In the genomic region with DNA sequence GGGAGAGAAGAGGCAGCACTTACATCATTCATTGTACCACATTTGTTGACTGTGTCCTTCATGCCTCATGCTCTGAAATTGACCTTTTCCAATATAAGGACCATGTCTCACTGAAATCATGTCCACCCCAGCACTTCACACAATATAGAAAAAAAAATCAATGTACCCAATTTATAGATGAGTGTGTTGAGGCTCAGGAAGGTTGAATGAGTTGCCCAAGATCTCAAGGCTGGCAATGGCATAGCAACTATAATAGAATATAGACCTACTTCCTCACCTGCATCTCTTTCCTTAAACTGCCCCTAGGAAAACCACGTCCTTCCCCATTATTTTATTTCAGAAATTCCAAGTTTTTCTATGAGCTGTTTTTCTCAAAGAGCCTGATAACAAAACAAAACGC, we compare ENCODE assay signal across 20 cellular contexts. TPM values are rescaled to one million over a fixed set of nuclear protein-coding genes. Genes with fewer than 3 reads are reported as not detected.
DNase-seq lines count a peak whose midpoint lies in the region; ATAC-seq, FAIRE-seq and TF ChIP-seq lines count a peak whose summit lies in the region.
"Had no signal": no experiment of that assay in that cellular context is flagged by ENCODE, and none has a peak within 500 bp of the region (broad histone marks: within the 10 kb centered on the region; RNA-seq: fewer than 3 reads in every experiment).

No MANE protein-coding gene starts in this region.

- H2AFZ ChIP-seq in GM23248 (peak overlapping the region; percentile 88; the same call in 1 of the 2 replicates), Karpas-422 (ENCODE audit: low read length) (no peak overlapping the region), H1 (ENCODE audit: low read length) (peak overlapping the region; percentile 40; the same call in 1 of the 2 replicates)

- H3K4me1 ChIP-seq in GM23248 (ENCODE audit: insufficient read depth) (no peaks in the 10 kb centered on the region), Karpas-422 (ENCODE audit: low read length) (peaks cover 25% of the 10 kb centered on the region), H1 (replicated peaks in 1 of 4; ENCODE audit: control insufficient read depth in 3 of 4, insufficient read depth in 4 of 4, low read length in 3 of 4) (peaks cover 0 to 3% (median 0%) of the 10 kb centered on the region in 4 experiments; a peak in 5 of 7 replicates)
- H3K4me1 ChIP-seq: BE2C had no signal

- peaks cover 66% of the 10 kb centered on the region for H3K27me3 Mint-ChIP-seq in neural crest cell (ENCODE audit: low read depth)
- peaks cover 51% of the 10 kb centered on the region for H3K27me3 Mint-ChIP-seq in activated naive CD4-positive, alpha-beta T cell treated with anti-CD3 and anti-CD28 coated beads, Interleukin-2, amount 10 ng/mL, durations not matched to agents 7 days and 5 days

- H3K4me1 Mint-ChIP-seq in neural crest cell = peaks cover 10% of the 10 kb centered on the region
- H3K4me1 Mint-ChIP-seq in activated naive CD4-positive, alpha-beta T cell treated with anti-CD3 and anti-CD28 coated beads, Interleukin-2, amount 10 ng/mL, durations not matched to agents 7 days and 5 days = peaks cover 8% of the 10 kb centered on the region

- no peak overlapping the region for H3K27ac ChIP-seq in GM23248
- no peak overlapping the region for H3K27ac ChIP-seq in Karpas-422 (ENCODE audit: low read length)
- no peak overlapping the region for H3K27ac ChIP-seq in H1 (ENCODE audit: low read depth, low read length)

- no peak overlapping the region for H3K27ac Mint-ChIP-seq in neural crest cell (ENCODE audit: unreplicated experiment)
- no peak overlapping the region for H3K27ac Mint-ChIP-seq in activated naive CD4-positive, alpha-beta T cell treated with anti-CD3 and anti-CD28 coated beads, Interleukin-2, amount 10 ng/mL, durations not matched to agents 7 days and 5 days
- H3K27ac Mint-ChIP-seq: CD4-positive, CD25-positive, alpha-beta regulatory T cell; HFFc6 had no signal

- no peak overlapping the region for H4K91ac ChIP-seq in H1 (replicated peaks; ENCODE audit: insufficient read length, low read length)

- no peak overlapping the region for H3K9ac ChIP-seq in GM23248
- H3K9ac ChIP-seq in Karpas-422 (ENCODE audit: low read length) = no peak overlapping the region
- H3K9ac ChIP-seq in H1 (replicated peaks in 1 of 4; ENCODE audit: extremely low read depth in 1 of 4, low read depth in 3 of 4, low read length in 3 of 4) = no peak overlapping the region

- 0 out of 2 replicates have a peak, but pooled peaks cover 4% of the 10 kb centered on the region for H3K27me3 ChIP-seq in GM23248 (replicated peaks; ENCODE audit: insufficient read depth)
- H3K27me3 ChIP-seq in Karpas-422 (ENCODE audit: low read length) = no peaks in the 10 kb centered on the region
- peaks cover 0 to 19% (median 15%) of the 10 kb centered on the region in 4 experiments; a peak in 5 of 7 replicates for H3K27me3 ChIP-seq in H1 (replicated peaks in 1 of 4; ENCODE audit: control insufficient read depth in 3 of 4, extremely low read depth in 1 of 4, insufficient read depth in 3 of 4, low read length in 3 of 4)

- no peak overlapping the region for H2AK5ac ChIP-seq in H1 (ENCODE audit: low read depth, low read length)

- intact Hi-C loops in sciatic nerve (cut with DNase I) = no loop called here

- no peak for TF ChIP-seq EP300 in H1 (IDR thresholded peaks at IDR 0.05; ENCODE audit: borderline replicate concordance in 1 of 2, low read depth in 2 of 2, low read length in 2 of 2)

- TF ChIP-seq CTCF in H1 (IDR thresholded peaks at IDR 0.05; ENCODE audit: control extremely low read depth in 1 of 3, insufficient read depth in 1 of 3, low read depth in 1 of 3, low read length in 3 of 3) = no peak
- TF ChIP-seq CTCF in neural crest cell (conservative IDR thresholded peaks at IDR 0.05) = no peak

- CTCF ChIA-PET in H1 (lab: Charles Lee; ENCODE audit: partially characterized antibody) = interaction anchor here (1.3 kb wide), 1 partner anchor 184 kb away, joined by 4 read pairs; no protein-coding TSS in a partner anchor
- CTCF ChIA-PET in activated naive CD4-positive, alpha-beta T cell treated with anti-CD3 and anti-CD28 coated beads, Interleukin-2, amount 10 ng/mL, durations not matched to agents 7 days and 5 days (lab: Charles Lee) = interaction anchor here (0.8 kb wide), 1 partner anchor 50 kb away, joined by 3 read pairs; no protein-coding TSS in a partner anchor

- H3K9me3 ChIP-seq in GM23248 (ENCODE audit: low read depth) (no peaks in the 10 kb centered on the region), Karpas-422 (ENCODE audit: low read length) (no peaks in the 10 kb centered on the region), H1 (ENCODE audit: insufficient read depth in 2 of 2, low read depth in 1 of 2, low read length in 1 of 2) (peaks cover 0 to 7% of the 10 kb centered on the region in 2 experiments; a peak in 1 of 4 replicates)
- H3K9me3 ChIP-seq: BE2C had no signal

- no peak overlapping the region for H3K56ac ChIP-seq in H1 (replicated peaks; ENCODE audit: insufficient read length, low read depth, low read length)

- H3K36me3 ChIP-seq in GM23248 (ENCODE audit: low read depth) (no peaks in the 10 kb centered on the region), Karpas-422 (ENCODE audit: insufficient read depth, low read length) (no peaks in the 10 kb centered on the region), H1 (ENCODE audit: control insufficient read depth in 2 of 4, insufficient read depth in 4 of 4, low read length in 3 of 4) (no peaks in the 10 kb centered on the region)
- H3K36me3 ChIP-seq: BE2C had no signal

- TF ChIP-seq POLR2A in H1 (IDR thresholded peaks at IDR 0.05; ENCODE audit: control extremely low read depth in 1 of 2, low read depth in 2 of 2, low read length in 2 of 2) = no peak

- no peak overlapping the region for H3K14ac ChIP-seq in H1 (ENCODE audit: insufficient read length)

- FAIRE-seq in H1 (lab: Jason Lieb, UNC) = no peak
- FAIRE-seq: H54 had no signal

- H4K20me1 ChIP-seq in GM23248 (ENCODE audit: insufficient read depth) = no peaks in the 10 kb centered on the region
- peaks cover 3% of the 10 kb centered on the region; the same call in 1 of the 2 replicates for H4K20me1 ChIP-seq in Karpas-422 (ENCODE audit: insufficient read depth, low read depth, low read length)
- peaks cover 0 to under 1% of the 10 kb centered on the region in 2 experiments for H4K20me1 ChIP-seq in H1 (replicated peaks in 1 of 2; ENCODE audit: control insufficient read depth in 1 of 2, insufficient read depth in 2 of 2, low read length in 2 of 2)

- H4K8ac ChIP-seq in H1 (ENCODE audit: extremely low read depth, insufficient read depth, low read length) = no peak overlapping the region

- 24 to 28% methylated on average over 2 of the region's 2 CpGs for WGBS in GM23248 (ENCODE audit: low coverage in 1 of 2, low lambda C conversion rate in 2 of 2, missing lambda C conversion rate in 2 of 2), 2 experiments
- 80% methylated on average over 2 of the region's 2 CpGs; no CpG with 5 or more reads in 1 of the 2 experiments for WGBS in H1 (ENCODE audit: extremely low coverage in 1 of 2, insufficient coverage in 1 of 2, insufficient read length in 1 of 2, insufficient replicate concordance in 2 of 2, low coverage in 1 of 2, low lambda C conversion rate in 2 of 2, missing lambda C conversion rate in 1 of 2), 2 experiments

- no peak overlapping the region for H3K4ac ChIP-seq in H1 (replicated peaks; ENCODE audit: insufficient read length, low read depth, low read length)

- H3K79me1 ChIP-seq in H1 (ENCODE audit: low read depth, low read length) = 0 out of 2 replicates have a peak, but pooled peaks cover 3% of the 10 kb centered on the region

- no peak overlapping the region for H2BK20ac ChIP-seq in H1 (ENCODE audit: low read length)

- H2BK15ac ChIP-seq in H1 (ENCODE audit: low read length) = no peak overlapping the region

- H3K4me2 ChIP-seq in GM23248 (ENCODE audit: unreplicated experiment) = no peak overlapping the region
- H3K4me2 ChIP-seq in Karpas-422 (ENCODE audit: low read depth, low read length, poor library complexity, severe bottlenecking) = no peak overlapping the region
- peak overlapping the region in 1 of 2 experiments; percentile 98; a peak in 2 of 4 replicates for H3K4me2 ChIP-seq in H1 (ENCODE audit: insufficient read depth in 1 of 2, low read depth in 2 of 2, low read length in 2 of 2)

- no peak overlapping the region for H2BK120ac ChIP-seq in H1 (replicated peaks; ENCODE audit: low read depth, low read length)

- no peak overlapping the region for H4K5ac ChIP-seq in H1 (ENCODE audit: insufficient read length, low read depth, low read length)

- no peak overlapping the region for H2BK12ac ChIP-seq in H1 (ENCODE audit: low read depth, low read length)

- H3K4me3 Mint-ChIP-seq in neural crest cell = peak overlapping the region; percentile 94
- no peak overlapping the region for H3K4me3 Mint-ChIP-seq in activated naive CD4-positive, alpha-beta T cell treated with anti-CD3 and anti-CD28 coated beads, Interleukin-2, amount 10 ng/mL, durations not matched to agents 7 days and 5 days
- H3K4me3 Mint-ChIP-seq: HFFc6 had no signal

- H3F3A ChIP-seq in GM23248 (ENCODE audit: insufficient read depth) = no peaks in the 10 kb centered on the region

- DNase-seq in GM23248 (no peak), Karpas-422 (peak; percentile 40), H1 (ENCODE audit: low read depth in 1 of 2, low spot score in 2 of 2) (no peak), neural crest cell (ENCODE audit: low read depth, low spot score) (no peak), sciatic nerve (ENCODE audit: low spot score) (no peak), NCI-H1436 treated with DMSO at 0.1 percent for 48 hours (lab: John Stamatoyannopoulos, UW) (no peak)
- DNase-seq in activated naive CD4-positive, alpha-beta T cell treated with anti-CD3 and anti-CD28 coated beads, Interleukin-2, amount 10 ng/mL, durations not matched to agents 7 days and 5 days = no peak
- DNase-seq: 8988T; BE2C; CD4-positive, CD25-positive, alpha-beta regulatory T cell; COR-L47; DMS 273 treated with DMSO at 0.1 percent for 48 hours; DND-41; HFFc6; MV-4-11; NCI-H1417 treated with DMSO at 0.1 percent for 48 hours; NCI-H526 treated with DMSO at 0.1 percent for 48 hours had no signal

- H3K9me3 Mint-ChIP-seq in neural crest cell = no peaks in the 10 kb centered on the region
- H3K9me3 Mint-ChIP-seq in activated naive CD4-positive, alpha-beta T cell treated with anti-CD3 and anti-CD28 coated beads, Interleukin-2, amount 10 ng/mL, durations not matched to agents 7 days and 5 days = no peaks in the 10 kb centered on the region
- H3K9me3 Mint-ChIP-seq: CD4-positive, CD25-positive, alpha-beta regulatory T cell had no signal

- H3K4me3 ChIP-seq in GM23248 (no peak overlapping the region), Karpas-422 (ENCODE audit: low read length) (no peak overlapping the region; the same call in 1 of the 2 replicates), H1 (ENCODE audit: extremely low read depth in 1 of 4, insufficient read depth in 2 of 4, low read depth in 3 of 4, low read length in 4 of 4) (peak overlapping the region in 1 of 4 experiments; percentile 74; a peak in 2 of 8 replicates)

- POLR2A ChIA-PET in H1 (lab: Charles Lee; ENCODE audit: partially characterized antibody) = no interaction called here

- H2BK5ac ChIP-seq in H1 (ENCODE audit: low read depth, low read length) = no peak overlapping the region

- H3K23me2 ChIP-seq in H1 (ENCODE audit: low read depth, low read length) = peaks cover 20% of the 10 kb centered on the region

- TF ChIP-seq RAD21 in H1 (IDR thresholded peaks at IDR 0.05 in 1 of 2, conservative IDR thresholded peaks at IDR 0.05 in 1 of 2; ENCODE audit: low read depth in 2 of 2, low read length in 2 of 2) = no peak

- no peak overlapping the region for H3K23ac ChIP-seq in H1 (ENCODE audit: insufficient read length)

- in situ Hi-C loops in GM23248 (cut with MboI) = no loop called here

- ATAC-seq in sciatic nerve (no peak), GM19397 (IDR thresholded peaks at IDR 0.05; ENCODE audit: unreplicated experiment) (no peak)

- H3K79me2 ChIP-seq in GM23248 (ENCODE audit: insufficient read depth) (no peaks in the 10 kb centered on the region), Karpas-422 (ENCODE audit: low read length) (no peaks in the 10 kb centered on the region), H1 (ENCODE audit: control insufficient read depth in 1 of 2, insufficient read depth in 2 of 2, low read length in 2 of 2) (peaks cover 3 to 35% of the 10 kb centered on the region in 2 experiments; a peak in 2 of 4 replicates)

- no peak overlapping the region for H3K18ac ChIP-seq in H1 (ENCODE audit: extremely low read depth, low read length)

- H3K36me3 Mint-ChIP-seq in neural crest cell (ENCODE audit: low read depth) = no peaks in the 10 kb centered on the region
- H3K36me3 Mint-ChIP-seq in activated naive CD4-positive, alpha-beta T cell treated with anti-CD3 and anti-CD28 coated beads, Interleukin-2, amount 10 ng/mL, durations not matched to agents 7 days and 5 days = no peaks in the 10 kb centered on the region
- H3K36me3 Mint-ChIP-seq: CD4-positive, CD25-positive, alpha-beta regulatory T cell had no signal

- H3K9me2 ChIP-seq in GM23248 (ENCODE audit: insufficient read depth) = no peaks in the 10 kb centered on the region
- H3K9me2 ChIP-seq in Karpas-422 (replicated peaks; ENCODE audit: insufficient read depth, low read length) = no peaks in the 10 kb centered on the region

RNA-seq across cellular contexts. Expression of gene VAT1L, which starts 0.9 kb away (rescaled TPM):
- 6.2 and 7.1 TPM in 2 replicates for total RNA-seq in GM23248 (2014; rRNA removed; shearing (Covaris generic))
- polyA plus RNA-seq in GM23248 (2016; fragmentation: Nextera tagmentation; extraction: Ambion mirVana) = 6.2 and 6.4 TPM in 2 replicates
- 5.1 and 5.8 TPM in 2 replicates for total RNA-seq in Karpas-422 (2014; rRNA removed; shearing (Covaris generic); ENCODE audit: low replicate concordance)
- total RNA-seq in H1 (2021; fragmentation: NEBNext Ultra II Directional; extraction: Animal tissue kit (Norgen Biotek cat#: 25700)) = 48.2 and 49.6 TPM in 2 replicates
- 29.8 and 46.3 TPM in 2 replicates for polyA plus RNA-seq in H1 (2011; rRNA removed)
- 50.4 TPM for polyA plus RNA-seq in H1 (2011; cell fraction: cytosol; rRNA removed)
- 25.5 TPM for polyA plus RNA-seq in H1 (2011; cell fraction: nucleus; rRNA removed)
- 46.4 to 61.9 TPM (median 49.3 TPM) in 4 replicates for polyA plus RNA-seq in H1 (2012, experiment 1 of 2)
- 8.8 TPM for polyA plus RNA-seq in H1 (2012, experiment 2 of 2)
- 19.2 TPM for polyA plus RNA-seq in H1 (2013, experiment 1 of 2)
- polyA plus RNA-seq in H1 (2013, experiment 2 of 2) = 21.0 TPM
- polyA minus RNA-seq in H1 (2011; rRNA and poly(A)+ RNA removed) = 63.8 and 72.6 TPM in 2 replicates
- 31.2 TPM for polyA minus RNA-seq in H1 (2011; cell fraction: cytosol; rRNA and poly(A)+ RNA removed)
- polyA minus RNA-seq in H1 (2011; cell fraction: nucleus; rRNA and poly(A)+ RNA removed) = 26.2 TPM
- total RNA-seq in neural crest cell = 4.8 and 5.2 TPM in 2 replicates
- 36.1 TPM for total RNA-seq in sciatic nerve
- total RNA-seq: CD4-positive, CD25-positive, alpha-beta regulatory T cell; G401; HFFc6 had no signal
- polyA plus RNA-seq: CD4-positive, CD25-positive, alpha-beta regulatory T cell had no signal
